In the genomic region with DNA sequence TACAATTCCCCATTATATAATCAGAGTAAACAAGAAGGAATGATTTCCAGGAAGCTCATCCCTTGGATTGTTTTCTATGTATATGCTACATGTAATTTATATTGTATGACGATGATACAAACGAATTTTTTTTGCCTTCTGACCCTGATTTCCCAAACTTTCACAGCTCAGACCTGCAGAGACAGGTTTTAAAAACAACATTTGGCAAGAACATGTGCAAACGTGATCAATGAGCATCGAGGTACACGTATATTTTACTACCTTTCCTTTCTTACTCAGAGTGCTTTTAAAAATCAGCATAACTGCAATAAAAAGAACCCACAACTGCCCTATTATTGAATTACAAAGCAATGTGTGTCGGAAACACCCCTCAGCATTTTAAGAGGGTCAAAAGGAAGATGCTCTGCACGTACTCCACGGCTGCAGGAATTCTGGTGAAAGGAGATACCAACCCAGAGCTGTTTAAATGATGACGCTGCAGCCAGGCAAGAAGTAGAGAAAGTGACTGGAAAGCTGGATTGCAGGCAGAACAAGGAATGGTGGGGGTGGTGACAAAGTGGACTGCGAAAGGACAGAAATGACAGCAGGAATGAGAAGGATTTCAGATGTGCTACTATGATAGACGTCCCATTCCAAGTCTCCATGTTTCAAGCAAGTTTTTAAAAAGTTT, we compare ENCODE assay signal across 1 cellular context.
TF ChIP-seq lines count a peak whose summit lies in the region.

No MANE protein-coding gene starts in this region.

TF ChIP-seq in HEK293, 187 proteins besides CTCF, POLR2A, EP300 and RAD21 (continued from another document):
- TF ChIP-seq, protein P1, sequence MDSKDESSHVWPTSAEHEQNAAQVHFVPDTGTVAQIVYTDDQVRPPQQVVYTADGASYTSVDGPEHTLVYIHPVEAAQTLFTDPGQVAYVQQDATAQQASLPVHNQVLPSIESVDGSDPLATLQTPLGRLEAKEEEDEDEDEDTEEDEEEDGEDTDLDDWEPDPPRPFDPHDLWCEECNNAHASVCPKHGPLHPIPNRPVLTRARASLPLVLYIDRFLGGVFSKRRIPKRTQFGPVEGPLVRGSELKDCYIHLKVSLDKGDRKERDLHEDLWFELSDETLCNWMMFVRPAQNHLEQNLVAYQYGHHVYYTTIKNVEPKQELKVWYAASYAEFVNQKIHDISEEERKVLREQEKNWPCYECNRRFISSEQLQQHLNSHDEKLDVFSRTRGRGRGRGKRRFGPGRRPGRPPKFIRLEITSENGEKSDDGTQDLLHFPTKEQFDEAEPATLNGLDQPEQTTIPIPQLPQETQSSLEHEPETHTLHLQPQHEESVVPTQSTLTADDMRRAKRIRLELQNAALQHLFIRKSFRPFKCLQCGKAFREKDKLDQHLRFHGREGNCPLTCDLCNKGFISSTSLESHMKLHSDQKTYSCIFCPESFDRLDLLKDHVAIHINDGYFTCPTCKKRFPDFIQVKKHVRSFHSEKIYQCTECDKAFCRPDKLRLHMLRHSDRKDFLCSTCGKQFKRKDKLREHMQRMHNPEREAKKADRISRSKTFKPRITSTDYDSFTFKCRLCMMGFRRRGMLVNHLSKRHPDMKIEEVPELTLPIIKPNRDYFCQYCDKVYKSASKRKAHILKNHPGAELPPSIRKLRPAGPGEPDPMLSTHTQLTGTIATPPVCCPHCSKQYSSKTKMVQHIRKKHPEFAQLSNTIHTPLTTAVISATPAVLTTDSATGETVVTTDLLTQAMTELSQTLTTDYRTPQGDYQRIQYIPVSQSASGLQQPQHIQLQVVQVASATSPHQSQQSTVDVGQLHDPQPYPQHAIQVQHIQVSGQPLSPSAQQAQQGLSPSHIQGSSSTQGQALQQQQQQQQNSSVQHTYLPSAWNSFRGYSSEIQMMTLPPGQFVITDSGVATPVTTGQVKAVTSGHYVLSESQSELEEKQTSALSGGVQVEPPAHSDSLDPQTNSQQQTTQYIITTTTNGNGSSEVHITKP (tag by site-specific recombination; IDR thresholded peaks at IDR 0.05), result peak; percentile 68
- TF ChIP-seq ZNF610 (tag by site-specific recombination; IDR thresholded peaks at IDR 0.05; ENCODE audit: borderline replicate concordance), result no peak
- TF ChIP-seq ZEB2 (tag by site-specific recombination; IDR thresholded peaks at IDR 0.05), result peak; percentile 38; the same call in 1 of the 2 replicates
- no peak for TF ChIP-seq ZNF776 (tag by site-specific recombination; IDR thresholded peaks at IDR 0.05; ENCODE audit: borderline replicate concordance)
- TF ChIP-seq, protein P2, sequence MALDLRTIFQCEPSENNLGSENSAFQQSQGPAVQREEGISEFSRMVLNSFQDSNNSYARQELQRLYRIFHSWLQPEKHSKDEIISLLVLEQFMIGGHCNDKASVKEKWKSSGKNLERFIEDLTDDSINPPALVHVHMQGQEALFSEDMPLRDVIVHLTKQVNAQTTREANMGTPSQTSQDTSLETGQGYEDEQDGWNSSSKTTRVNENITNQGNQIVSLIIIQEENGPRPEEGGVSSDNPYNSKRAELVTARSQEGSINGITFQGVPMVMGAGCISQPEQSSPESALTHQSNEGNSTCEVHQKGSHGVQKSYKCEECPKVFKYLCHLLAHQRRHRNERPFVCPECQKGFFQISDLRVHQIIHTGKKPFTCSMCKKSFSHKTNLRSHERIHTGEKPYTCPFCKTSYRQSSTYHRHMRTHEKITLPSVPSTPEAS (tag by site-specific recombination; IDR thresholded peaks at IDR 0.05), result no peak
- TF ChIP-seq ZNF549 (tag by site-specific recombination; IDR thresholded peaks at IDR 0.05), result no peak
- peak; percentile 21; the same call in 1 of the 2 replicates for TF ChIP-seq ZNF501 (tag by site-specific recombination; IDR thresholded peaks at IDR 0.05)
- TF ChIP-seq PRDM1 (tag by site-specific recombination; IDR thresholded peaks at IDR 0.05), result peak; percentile 94
- TF ChIP-seq, protein P3, sequence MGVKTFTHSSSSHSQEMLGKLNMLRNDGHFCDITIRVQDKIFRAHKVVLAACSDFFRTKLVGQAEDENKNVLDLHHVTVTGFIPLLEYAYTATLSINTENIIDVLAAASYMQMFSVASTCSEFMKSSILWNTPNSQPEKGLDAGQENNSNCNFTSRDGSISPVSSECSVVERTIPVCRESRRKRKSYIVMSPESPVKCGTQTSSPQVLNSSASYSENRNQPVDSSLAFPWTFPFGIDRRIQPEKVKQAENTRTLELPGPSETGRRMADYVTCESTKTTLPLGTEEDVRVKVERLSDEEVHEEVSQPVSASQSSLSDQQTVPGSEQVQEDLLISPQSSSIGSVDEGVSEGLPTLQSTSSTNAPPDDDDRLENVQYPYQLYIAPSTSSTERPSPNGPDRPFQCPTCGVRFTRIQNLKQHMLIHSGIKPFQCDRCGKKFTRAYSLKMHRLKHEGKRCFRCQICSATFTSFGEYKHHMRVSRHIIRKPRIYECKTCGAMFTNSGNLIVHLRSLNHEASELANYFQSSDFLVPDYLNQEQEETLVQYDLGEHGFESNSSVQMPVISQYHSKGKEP (tag by site-specific recombination; IDR thresholded peaks at IDR 0.05), result peak; percentile 8; the same call in 1 of the 2 replicates
- TF ChIP-seq ZNF416 (tag by site-specific recombination; IDR thresholded peaks at IDR 0.05), result no peak
- no peak for TF ChIP-seq ZNF311 (tag by site-specific recombination; IDR thresholded peaks at IDR 0.05; ENCODE audit: borderline replicate concordance)
- TF ChIP-seq, protein P4, sequence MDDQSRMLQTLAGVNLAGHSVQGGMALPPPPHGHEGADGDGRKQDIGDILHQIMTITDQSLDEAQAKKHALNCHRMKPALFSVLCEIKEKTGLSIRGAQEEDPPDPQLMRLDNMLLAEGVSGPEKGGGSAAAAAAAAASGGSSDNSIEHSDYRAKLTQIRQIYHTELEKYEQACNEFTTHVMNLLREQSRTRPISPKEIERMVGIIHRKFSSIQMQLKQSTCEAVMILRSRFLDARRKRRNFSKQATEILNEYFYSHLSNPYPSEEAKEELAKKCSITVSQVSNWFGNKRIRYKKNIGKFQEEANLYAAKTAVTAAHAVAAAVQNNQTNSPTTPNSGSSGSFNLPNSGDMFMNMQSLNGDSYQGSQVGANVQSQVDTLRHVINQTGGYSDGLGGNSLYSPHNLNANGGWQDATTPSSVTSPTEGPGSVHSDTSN (CRISPR knock-in tag; IDR thresholded peaks at IDR 0.05), result no peak
